ENCODE assay signal across 1 cellular context in genomic region chr14:100203962-100204834, GRCh38.
TF ChIP-seq lines count a peak whose summit lies in the region.

No MANE protein-coding gene starts in this region.

TF ChIP-seq in HepG2, 621 proteins besides CTCF, POLR2A, EP300 and RAD21 (continued from another document and continues in another):
- TF ChIP-seq, protein P1, sequence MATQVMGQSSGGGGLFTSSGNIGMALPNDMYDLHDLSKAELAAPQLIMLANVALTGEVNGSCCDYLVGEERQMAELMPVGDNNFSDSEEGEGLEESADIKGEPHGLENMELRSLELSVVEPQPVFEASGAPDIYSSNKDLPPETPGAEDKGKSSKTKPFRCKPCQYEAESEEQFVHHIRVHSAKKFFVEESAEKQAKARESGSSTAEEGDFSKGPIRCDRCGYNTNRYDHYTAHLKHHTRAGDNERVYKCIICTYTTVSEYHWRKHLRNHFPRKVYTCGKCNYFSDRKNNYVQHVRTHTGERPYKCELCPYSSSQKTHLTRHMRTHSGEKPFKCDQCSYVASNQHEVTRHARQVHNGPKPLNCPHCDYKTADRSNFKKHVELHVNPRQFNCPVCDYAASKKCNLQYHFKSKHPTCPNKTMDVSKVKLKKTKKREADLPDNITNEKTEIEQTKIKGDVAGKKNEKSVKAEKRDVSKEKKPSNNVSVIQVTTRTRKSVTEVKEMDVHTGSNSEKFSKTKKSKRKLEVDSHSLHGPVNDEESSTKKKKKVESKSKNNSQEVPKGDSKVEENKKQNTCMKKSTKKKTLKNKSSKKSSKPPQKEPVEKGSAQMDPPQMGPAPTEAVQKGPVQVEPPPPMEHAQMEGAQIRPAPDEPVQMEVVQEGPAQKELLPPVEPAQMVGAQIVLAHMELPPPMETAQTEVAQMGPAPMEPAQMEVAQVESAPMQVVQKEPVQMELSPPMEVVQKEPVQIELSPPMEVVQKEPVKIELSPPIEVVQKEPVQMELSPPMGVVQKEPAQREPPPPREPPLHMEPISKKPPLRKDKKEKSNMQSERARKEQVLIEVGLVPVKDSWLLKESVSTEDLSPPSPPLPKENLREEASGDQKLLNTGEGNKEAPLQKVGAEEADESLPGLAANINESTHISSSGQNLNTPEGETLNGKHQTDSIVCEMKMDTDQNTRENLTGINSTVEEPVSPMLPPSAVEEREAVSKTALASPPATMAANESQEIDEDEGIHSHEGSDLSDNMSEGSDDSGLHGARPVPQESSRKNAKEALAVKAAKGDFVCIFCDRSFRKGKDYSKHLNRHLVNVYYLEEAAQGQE (IDR thresholded peaks at IDR 0.05; ENCODE audit: borderline replicate concordance in 1 of 2, low read depth in 1 of 2, low read length in 2 of 2), result no peak
- TF ChIP-seq, protein P2, sequence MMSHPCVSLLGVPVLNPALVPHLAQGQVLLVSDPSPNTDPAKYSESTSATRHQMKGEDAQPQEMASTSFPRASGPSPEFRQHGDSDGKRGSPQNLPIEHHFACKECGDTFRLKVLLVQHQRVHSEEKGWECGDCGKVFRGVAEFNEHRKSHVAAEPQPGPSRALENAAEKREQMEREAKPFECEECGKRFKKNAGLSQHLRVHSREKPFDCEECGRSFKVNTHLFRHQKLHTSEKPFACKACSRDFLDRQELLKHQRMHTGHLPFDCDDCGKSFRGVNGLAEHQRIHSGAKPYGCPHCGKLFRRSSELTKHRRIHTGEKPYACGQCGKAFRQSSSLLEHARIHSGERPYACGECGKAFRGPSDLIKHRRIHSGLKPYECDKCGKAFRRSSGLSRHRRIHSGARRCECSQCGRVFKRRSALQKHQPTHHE (CRISPR knock-in tag; IDR thresholded peaks at IDR 0.05; ENCODE audit: borderline replicate concordance), result peak; percentile 59; the same call in 1 of the 2 replicates
- TF ChIP-seq ZNF639 (CRISPR knock-in tag; conservative IDR thresholded peaks at IDR 0.05), result no peak; the same call in none of the 2 replicates
- TF ChIP-seq, protein P3, sequence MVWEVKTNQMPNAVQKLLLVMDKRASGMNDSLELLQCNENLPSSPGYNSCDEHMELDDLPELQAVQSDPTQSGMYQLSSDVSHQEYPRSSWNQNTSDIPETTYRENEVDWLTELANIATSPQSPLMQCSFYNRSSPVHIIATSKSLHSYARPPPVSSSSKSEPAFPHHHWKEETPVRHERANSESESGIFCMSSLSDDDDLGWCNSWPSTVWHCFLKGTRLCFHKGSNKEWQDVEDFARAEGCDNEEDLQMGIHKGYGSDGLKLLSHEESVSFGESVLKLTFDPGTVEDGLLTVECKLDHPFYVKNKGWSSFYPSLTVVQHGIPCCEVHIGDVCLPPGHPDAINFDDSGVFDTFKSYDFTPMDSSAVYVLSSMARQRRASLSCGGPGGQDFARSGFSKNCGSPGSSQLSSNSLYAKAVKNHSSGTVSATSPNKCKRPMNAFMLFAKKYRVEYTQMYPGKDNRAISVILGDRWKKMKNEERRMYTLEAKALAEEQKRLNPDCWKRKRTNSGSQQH (CRISPR knock-in tag; IDR thresholded peaks at IDR 0.05; ENCODE audit: low read depth), result peak; percentile 97
- TF ChIP-seq WIZ (CRISPR knock-in tag; IDR thresholded peaks at IDR 0.05), result no peak
- no peak for TF ChIP-seq PCBP2 (optimal IDR thresholded peaks at IDR 0.05; ENCODE audit: low read depth, low read length, poor library complexity, severe bottlenecking)
- 0 out of 2 replicates have a peak, but pooled peaks have one; percentile 19 for TF ChIP-seq KDM2A (CRISPR knock-in tag; IDR thresholded peaks at IDR 0.05; ENCODE audit: borderline replicate concordance, low read depth)
- no peak for TF ChIP-seq SP2 (CRISPR knock-in tag; IDR thresholded peaks at IDR 0.05)
- peak; percentile 78 for TF ChIP-seq NR2F2 (IDR thresholded peaks at IDR 0.05; ENCODE audit: borderline replicate concordance, low read depth)
- 0 out of 2 replicates have a peak, but pooled peaks have one; percentile 51 for TF ChIP-seq ZNF441 (CRISPR knock-in tag; IDR thresholded peaks at IDR 0.05; ENCODE audit: borderline replicate concordance)
- no peak for TF ChIP-seq IRF9 (CRISPR knock-in tag; IDR thresholded peaks at IDR 0.05; ENCODE audit: borderline replicate concordance)
- TF ChIP-seq USF2 (IDR thresholded peaks at IDR 0.05; ENCODE audit: low read depth, low read length), result no peak
- TF ChIP-seq USF2 (CRISPR knock-in tag; IDR thresholded peaks at IDR 0.05; ENCODE audit: borderline replicate concordance), result no peak
- no peak; the same call in 1 of the 2 replicates for TF ChIP-seq SNAPC2 (CRISPR knock-in tag; IDR thresholded peaks at IDR 0.05)
- no peak for TF ChIP-seq NONO (IDR thresholded peaks at IDR 0.05)
- peak; percentile 76 for TF ChIP-seq NONO (CRISPR knock-in tag; conservative IDR thresholded peaks at IDR 0.05)
- TF ChIP-seq ZNF788 (CRISPR knock-in tag; IDR thresholded peaks at IDR 0.05; ENCODE audit: borderline replicate concordance), result peak; percentile 24; the same call in 1 of the 2 replicates
- no peak for TF ChIP-seq MED8 (CRISPR knock-in tag; IDR thresholded peaks at IDR 0.05; ENCODE audit: insufficient replicate concordance)
- TF ChIP-seq ATF7-NPFF (CRISPR knock-in tag; IDR thresholded peaks at IDR 0.05; ENCODE audit: low read depth), result no peak
- TF ChIP-seq PHF5A (CRISPR knock-in tag; IDR thresholded peaks at IDR 0.05; ENCODE audit: low read depth, unreplicated experiment), result no peak
- TF ChIP-seq SP5 (CRISPR knock-in tag; IDR thresholded peaks at IDR 0.05; ENCODE audit: borderline replicate concordance, low read depth), result 0 out of 2 replicates have a peak, but pooled peaks have one; percentile 35
- no peak for TF ChIP-seq ADNP (CRISPR knock-in tag; IDR thresholded peaks at IDR 0.05)
- no peak for TF ChIP-seq ZNF260 (CRISPR knock-in tag; IDR thresholded peaks at IDR 0.05; ENCODE audit: borderline replicate concordance, low read depth)
- no peak for TF ChIP-seq RBAK (CRISPR knock-in tag; IDR thresholded peaks at IDR 0.05)
- 0 out of 2 replicates have a peak, but pooled peaks have one; percentile 50 for TF ChIP-seq HOMEZ (CRISPR knock-in tag; IDR thresholded peaks at IDR 0.05; ENCODE audit: low read depth)
- TF ChIP-seq MYC (CRISPR knock-in tag; IDR thresholded peaks at IDR 0.05; ENCODE audit: borderline replicate concordance), result no peak; the same call in 1 of the 2 replicates
- TF ChIP-seq ATF1 (CRISPR knock-in tag; IDR thresholded peaks at IDR 0.05), result peak; percentile 38; the same call in 1 of the 2 replicates
- no peak for TF ChIP-seq ZBTB42 (CRISPR knock-in tag; IDR thresholded peaks at IDR 0.05)
- TF ChIP-seq GTF3A (CRISPR knock-in tag; conservative IDR thresholded peaks at IDR 0.05), result no peak
- TF ChIP-seq FOXC1 (CRISPR knock-in tag; IDR thresholded peaks at IDR 0.05; ENCODE audit: borderline replicate concordance), result no peak; the same call in 1 of the 2 replicates
- no peak for TF ChIP-seq NFRKB (IDR thresholded peaks at IDR 0.05)
- TF ChIP-seq, protein P4, sequence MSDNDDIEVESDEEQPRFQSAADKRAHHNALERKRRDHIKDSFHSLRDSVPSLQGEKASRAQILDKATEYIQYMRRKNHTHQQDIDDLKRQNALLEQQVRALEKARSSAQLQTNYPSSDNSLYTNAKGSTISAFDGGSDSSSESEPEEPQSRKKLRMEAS (IDR thresholded peaks at IDR 0.05), result peak; percentile 25; the same call in 1 of the 2 replicates
- TF ChIP-seq LCORL (IDR thresholded peaks at IDR 0.05), result no peak
- TF ChIP-seq LCORL (CRISPR knock-in tag; IDR thresholded peaks at IDR 0.05), result peak; percentile 90
- no peak for TF ChIP-seq ZNF407 (CRISPR knock-in tag; IDR thresholded peaks at IDR 0.05; ENCODE audit: not compliant biosample characterization)
- peak; percentile 37 for TF ChIP-seq SKI (IDR thresholded peaks at IDR 0.05; ENCODE audit: partially characterized antibody)
- TF ChIP-seq ZNF329 (CRISPR knock-in tag; IDR thresholded peaks at IDR 0.05; ENCODE audit: low read depth), result no peak
